In genomic region chr17:40841246-40841645, GRCh38 we compare ENCODE assay signal across 2 cellular contexts.
A peak's percentile ranks its signal among the peaks of the same experiment; 100 is the strongest.
TF ChIP-seq lines count a peak whose summit lies in the region.

No MANE protein-coding gene starts in this region.

TF ChIP-seq in HEK293T, 16 proteins besides CTCF, POLR2A, EP300 and RAD21:
- TF ChIP-seq FOXK2 (IDR thresholded peaks at IDR 0.05) = no peak
- no peak for TF ChIP-seq L3MBTL2 (conservative IDR thresholded peaks at IDR 0.05)
- no peak for TF ChIP-seq LEF1 (IDR thresholded peaks at IDR 0.05; ENCODE audit: borderline replicate concordance)
- TF ChIP-seq FOXA1 (IDR thresholded peaks at IDR 0.05) = no peak
- TF ChIP-seq FOXM1 (IDR thresholded peaks at IDR 0.05; ENCODE audit: borderline replicate concordance) = no peak
- no peak for TF ChIP-seq ARNT (IDR thresholded peaks at IDR 0.05)
- no peak for TF ChIP-seq HDGF (IDR thresholded peaks at IDR 0.05; ENCODE audit: borderline replicate concordance)
- TF ChIP-seq ELF4 (IDR thresholded peaks at IDR 0.05) = no peak
- TF ChIP-seq ZNF384 (IDR thresholded peaks at IDR 0.05) = no peak
- TF ChIP-seq SP1 (IDR thresholded peaks at IDR 0.05) = no peak
- no peak for TF ChIP-seq SUZ12 (IDR thresholded peaks at IDR 0.05)
- TF ChIP-seq, protein P1, sequence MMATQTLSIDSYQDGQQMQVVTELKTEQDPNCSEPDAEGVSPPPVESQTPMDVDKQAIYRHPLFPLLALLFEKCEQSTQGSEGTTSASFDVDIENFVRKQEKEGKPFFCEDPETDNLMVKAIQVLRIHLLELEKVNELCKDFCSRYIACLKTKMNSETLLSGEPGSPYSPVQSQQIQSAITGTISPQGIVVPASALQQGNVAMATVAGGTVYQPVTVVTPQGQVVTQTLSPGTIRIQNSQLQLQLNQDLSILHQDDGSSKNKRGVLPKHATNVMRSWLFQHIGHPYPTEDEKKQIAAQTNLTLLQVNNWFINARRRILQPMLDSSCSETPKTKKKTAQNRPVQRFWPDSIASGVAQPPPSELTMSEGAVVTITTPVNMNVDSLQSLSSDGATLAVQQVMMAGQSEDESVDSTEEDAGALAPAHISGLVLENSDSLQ (IDR thresholded peaks at IDR 0.05) = no peak
- TF ChIP-seq BHLHE40 (IDR thresholded peaks at IDR 0.05; ENCODE audit: borderline replicate concordance) = no peak
- no peak for TF ChIP-seq TARDBP (IDR thresholded peaks at IDR 0.05)
- TF ChIP-seq CTBP1 (IDR thresholded peaks at IDR 0.05; ENCODE audit: borderline replicate concordance) = no peak
- TF ChIP-seq NFRKB (IDR thresholded peaks at IDR 0.05) = no peak

TF ChIP-seq in K562, 482 proteins besides CTCF, POLR2A, EP300 and RAD21:
- TF ChIP-seq MCM2 (IDR thresholded peaks at IDR 0.05; ENCODE audit: low read depth) (no peak), ELF2 (CRISPR knock-in tag; IDR thresholded peaks at IDR 0.05) (no peak), NR2C2 (CRISPR knock-in tag; IDR thresholded peaks at IDR 0.05) (no peak), NR2C2 (tag; IDR thresholded peaks at IDR 0.05) (no peak), MAZ (CRISPR knock-in tag; conservative IDR thresholded peaks at IDR 0.05 in 1 of 2, IDR thresholded peaks at IDR 0.05 in 1 of 2) (0 out of 4 replicates have a peak, but pooled peaks of 1 of the 2 experiments have one; percentile 5), BDP1 (IDR thresholded peaks at IDR 0.05; ENCODE audit: insufficient read depth, insufficient read length) (no peak), ZNF124 (CRISPR knock-in tag; IDR thresholded peaks at IDR 0.05) (no peak), NUFIP1 (IDR thresholded peaks at IDR 0.05; ENCODE audit: partially characterized antibody) (no peak), ZNF655 (CRISPR knock-in tag; IDR thresholded peaks at IDR 0.05) (no peak), ZKSCAN1 (IDR thresholded peaks at IDR 0.05; ENCODE audit: low read depth, low read length) (peak; percentile 70; the same call in 1 of the 2 replicates)
- TF ChIP-seq, protein P2, sequence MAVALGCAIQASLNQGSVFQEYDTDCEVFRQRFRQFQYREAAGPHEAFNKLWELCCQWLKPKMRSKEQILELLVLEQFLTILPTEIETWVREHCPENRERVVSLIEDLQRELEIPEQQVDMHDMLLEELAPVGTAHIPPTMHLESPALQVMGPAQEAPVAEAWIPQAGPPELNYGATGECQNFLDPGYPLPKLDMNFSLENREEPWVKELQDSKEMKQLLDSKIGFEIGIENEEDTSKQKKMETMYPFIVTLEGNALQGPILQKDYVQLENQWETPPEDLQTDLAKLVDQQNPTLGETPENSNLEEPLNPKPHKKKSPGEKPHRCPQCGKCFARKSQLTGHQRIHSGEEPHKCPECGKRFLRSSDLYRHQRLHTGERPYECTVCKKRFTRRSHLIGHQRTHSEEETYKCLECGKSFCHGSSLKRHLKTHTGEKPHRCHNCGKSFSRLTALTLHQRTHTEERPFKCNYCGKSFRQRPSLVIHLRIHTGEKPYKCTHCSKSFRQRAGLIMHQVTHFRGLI (CRISPR knock-in tag; IDR thresholded peaks at IDR 0.05) = no peak
